10 cellular contexts compared by ENCODE assay signal in the genomic region with DNA sequence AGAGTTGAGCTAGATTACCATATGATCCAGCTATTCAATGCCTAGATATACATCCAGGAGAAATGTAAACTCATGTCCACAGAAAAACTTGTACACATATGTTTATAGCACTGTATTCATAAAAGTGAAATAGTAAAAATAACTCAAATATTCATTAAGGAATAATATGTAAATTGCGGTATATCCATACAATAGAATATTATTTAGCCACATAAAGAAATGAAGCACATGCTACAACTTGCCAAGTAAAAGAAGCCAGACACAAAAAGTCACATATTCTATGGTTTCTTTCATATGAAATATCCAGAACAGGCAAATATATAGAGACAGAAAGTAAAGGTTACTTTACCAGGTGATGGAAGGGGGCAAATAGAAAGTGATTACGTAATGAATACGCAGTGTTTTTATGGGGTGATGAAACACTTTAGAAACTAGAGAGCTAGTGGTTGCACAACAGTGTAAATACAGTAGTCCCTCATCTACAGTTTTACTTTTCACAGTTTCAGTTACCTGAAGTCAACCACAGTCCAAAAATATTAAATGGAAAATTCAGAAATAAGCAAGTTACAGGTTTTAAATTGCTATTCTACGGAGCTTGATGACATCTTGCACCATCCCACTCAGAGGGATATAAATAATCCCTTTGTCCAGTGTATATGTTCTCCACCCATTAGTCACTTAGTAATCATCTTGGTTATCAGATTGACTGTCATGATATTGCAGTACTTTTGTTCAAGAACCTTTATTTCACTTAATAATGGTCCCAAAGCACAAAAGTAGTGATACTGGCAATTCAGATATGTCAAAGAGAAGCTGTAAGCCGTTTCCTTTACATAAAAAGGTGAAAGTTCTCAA.
DNase-seq lines count a peak whose midpoint lies in the region; ATAC-seq, FAIRE-seq and TF ChIP-seq lines count a peak whose summit lies in the region.
"Had no signal": no experiment of that assay in that cellular context is flagged by ENCODE, and none has a peak within 500 bp of the region (broad histone marks: within the 10 kb centered on the region; RNA-seq: fewer than 3 reads in every experiment).

No MANE protein-coding gene starts in this region.

- no peak for TF ChIP-seq POLR2A in H54 (IDR thresholded peaks at IDR 0.05; ENCODE audit: low read depth, low read length)
- TF ChIP-seq POLR2A in body of pancreas (IDR thresholded peaks at IDR 0.05): no peak

- DNase-seq in ELR (ENCODE audit: low read depth): peak; percentile 66
- no peak for DNase-seq in H54 (ENCODE audit: insufficient read length, low spot score)
- DNase-seq in NCI-H226: peak; percentile 41
- peak; percentile 62 for DNase-seq in fibroblast of pulmonary artery (ENCODE audit: low read depth)
- no peak for DNase-seq in NCI-H2196 (lab: John Stamatoyannopoulos, UW; ENCODE audit: unreplicated experiment)
- no peak for DNase-seq in body of pancreas
- DNase-seq in NCI-H146 treated with DMSO at 0.1 percent for 48 hours (lab: John Stamatoyannopoulos, UW; ENCODE audit: unreplicated experiment): no peak
- DNase-seq in NCI-H1436 treated with DMSO at 0.1 percent for 48 hours (lab: John Stamatoyannopoulos, UW): no peak
- DNase-seq: kidney, NCI-H2171 had no signal

- H3K9me3 ChIP-seq in body of pancreas: no peaks in the 10 kb centered on the region

- 83 to 90% methylated on average over 5 of the region's 5 CpGs for WGBS in body of pancreas, 2 donors

- H3K36me3 ChIP-seq in body of pancreas (replicated peaks in 1 of 2; ENCODE audit: insufficient read depth in 1 of 2, low read depth in 2 of 2): no peaks in the 10 kb centered on the region

- FAIRE-seq in H54 (lab: Jason Lieb, UNC): peak; percentile 41

- no peaks in the 10 kb centered on the region for H3K27me3 ChIP-seq in body of pancreas

- H3K4me1 ChIP-seq in body of pancreas: no peaks in the 10 kb centered on the region

- intact Hi-C loops in body of pancreas (cut with DNase I): no loop called here

- H3K27ac ChIP-seq in body of pancreas: no peak overlapping the region

- no peak for TF ChIP-seq CTCF in fibroblast of pulmonary artery (IDR thresholded peaks at IDR 0.05; ENCODE audit: low read length, missing control alignments)
- no peak for TF ChIP-seq CTCF in body of pancreas (IDR thresholded peaks at IDR 0.05)

- no peak for ATAC-seq in body of pancreas

- H3K4me3 ChIP-seq in fibroblast of pulmonary artery (replicated peaks; ENCODE audit: low read depth, low read length) (no peak overlapping the region), body of pancreas (no peak overlapping the region)

Comparison
In these comparisons a context has a peak if more than half of its experiments do, and no peak if none do; other contexts are left out.
1. DNase-seq: peak in ELR (single experiment), NCI-H226 (single experiment) and fibroblast of pulmonary artery (single experiment); none in H54 (single experiment), NCI-H2196 (single experiment), body of pancreas (0 of 4), NCI-H146 treated with DMSO at 0.1 percent for 48 hours (single experiment) and NCI-H1436 treated with DMSO at 0.1 percent for 48 hours (single experiment).